Comparison of ENCODE assay signal across 8 cellular contexts in genomic region chr9:25677301-25678146, GRCh38. TPM values are rescaled to one million over a fixed set of nuclear protein-coding genes. Genes with fewer than 3 reads are reported as not detected.
DNase-seq lines count a peak whose midpoint lies in the region; ATAC-seq and TF ChIP-seq lines count a peak whose summit lies in the region.

No MANE protein-coding gene starts in this region.

- peaks cover 6% of the 10 kb centered on the region for H3K9me3 Mint-ChIP-seq in activated CD4-positive, alpha-beta memory T cell treated with anti-CD3 and anti-CD28 coated beads, Interleukin-2, amount 10 ng/mL, durations not matched to agents 7 days and 5 days

- H3K36me3 ChIP-seq in breast epithelium = no peaks in the 10 kb centered on the region

- H3K4me3 ChIP-seq in breast epithelium = peak overlapping the region; percentile 75 to 95 (median 92)

- TF ChIP-seq POLR2A in breast epithelium (IDR thresholded peaks at IDR 0.05) = peak; percentile 65

- H3K27me3 ChIP-seq in breast epithelium = no peaks in the 10 kb centered on the region

- H3K4me3 Mint-ChIP-seq in activated CD4-positive, alpha-beta memory T cell treated with anti-CD3 and anti-CD28 coated beads, Interleukin-2, amount 10 ng/mL, durations not matched to agents 7 days and 5 days = no peak overlapping the region

- H3K9me3 ChIP-seq in breast epithelium = no peaks in the 10 kb centered on the region

- H3K4me1 ChIP-seq in breast epithelium = peaks cover 0 to 8% of the 10 kb centered on the region in 2 donors

- CTCF ChIA-PET in activated CD4-positive, alpha-beta memory T cell treated with anti-CD3 and anti-CD28 coated beads, Interleukin-2, amount 10 ng/mL, durations not matched to agents 7 days and 5 days (lab: Charles Lee) = no interaction called here

- intact Hi-C loops in breast epithelium (cut with DNase I; ENCODE audit: low total_unique reads) = no loop called here

- no peaks in the 10 kb centered on the region for H3K36me3 Mint-ChIP-seq in activated CD4-positive, alpha-beta memory T cell treated with anti-CD3 and anti-CD28 coated beads, Interleukin-2, amount 10 ng/mL, durations not matched to agents 7 days and 5 days (ENCODE audit: low read depth)

- H3K4me1 Mint-ChIP-seq in activated CD4-positive, alpha-beta memory T cell treated with anti-CD3 and anti-CD28 coated beads, Interleukin-2, amount 10 ng/mL, durations not matched to agents 7 days and 5 days = no peaks in the 10 kb centered on the region

- no peak overlapping the region for H3K27ac Mint-ChIP-seq in activated CD4-positive, alpha-beta memory T cell treated with anti-CD3 and anti-CD28 coated beads, Interleukin-2, amount 10 ng/mL, durations not matched to agents 7 days and 5 days

- peak; percentile 40 for ATAC-seq in HG02763 (IDR thresholded peaks at IDR 0.05; ENCODE audit: unreplicated experiment)
- no peak for ATAC-seq in HG03469 (IDR thresholded peaks at IDR 0.05; ENCODE audit: unreplicated experiment)

- no peak for TF ChIP-seq CTCF in breast epithelium (IDR thresholded peaks at IDR 0.05)

- H3K27me3 Mint-ChIP-seq in activated CD4-positive, alpha-beta memory T cell treated with anti-CD3 and anti-CD28 coated beads, Interleukin-2, amount 10 ng/mL, durations not matched to agents 7 days and 5 days = peaks cover 6% of the 10 kb centered on the region

- peak; percentile 30 for DNase-seq in GM04503 (ENCODE audit: low read depth)
- DNase-seq in NCI-H748 treated with DMSO at 0.1 percent for 48 hours (lab: John Stamatoyannopoulos, UW) = peak; percentile 27
- peak; percentile 81 to 88 for DNase-seq in breast epithelium (ENCODE audit: low spot score in 2 of 2)
- peak; percentile 28 for DNase-seq in iPS DF 4.7 (ENCODE audit: extremely low read depth, low spot score)
- peak; percentile 91 for DNase-seq in retina
- DNase-seq in activated CD4-positive, alpha-beta memory T cell treated with anti-CD3 and anti-CD28 coated beads, Interleukin-2, amount 10 ng/mL, durations not matched to agents 7 days and 5 days = no peak

- H3K27ac ChIP-seq in breast epithelium = peak overlapping the region; percentile 95 to 98

- POLR2A ChIA-PET in activated CD4-positive, alpha-beta memory T cell treated with anti-CD3 and anti-CD28 coated beads, Interleukin-2, amount 10 ng/mL, durations not matched to agents 7 days and 5 days (lab: Charles Lee) = no interaction called here

RNA-seq across cellular contexts. Expression of gene TUSC1, which starts 0.7 kb away (rescaled TPM):
- total RNA-seq in breast epithelium = 10 to 100 TPM; 21.0 to 30.0 (median 22.6) TPM
- total RNA-seq in activated CD4-positive, alpha-beta memory T cell treated with anti-CD3 and anti-CD28 coated beads, Interleukin-2, amount 10 ng/mL, durations not matched to agents 7 days and 5 days = not detected

Comparison
In these comparisons a context has a peak if more than half of its experiments do, and no peak if none do; other contexts are left out.
1. RNA of gene TUSC1, which starts 0.7 kb away (total RNA-seq): 21.0 to 30.0 TPM in breast epithelium; not detected in activated CD4-positive, alpha-beta memory T cell treated with anti-CD3 and anti-CD28 coated beads, Interleukin-2, amount 10 ng/mL, durations not matched to agents 7 days and 5 days; every median in the first group is over 10 times any median in the second.